ENCODE assay signal across 26 cellular contexts in genomic region chr11:95521862-95522261, GRCh38.
"Had no signal": no experiment of that assay in that cellular context is flagged by ENCODE, and none has a peak within 500 bp of the region (broad histone marks: within the 10 kb centered on the region; RNA-seq: fewer than 3 reads in every experiment).

No MANE protein-coding gene starts in this region.

- H3K9me3 ChIP-seq: gastroesophageal sphincter, heart left ventricle, left lung, testis, tibial artery had no signal

- DNase-seq: effector memory CD8-positive, alpha-beta T cell; heart left ventricle; left cardiac atrium; left lung; mesendoderm; midbrain; naive thymus-derived CD4-positive, alpha-beta T cell; stimulated activated CD4-positive, alpha-beta T cell treated with anti-CD3 and anti-CD28 coated beads, Interleukin-12 subunit alpha, Interleukin-12 subunit beta, amount 100 ng/mL, for 4 hours; stimulated activated CD4-positive, alpha-beta T cell treated with anti-CD3 and anti-CD28 coated beads, Interleukin-1b, Interleukin-23, amount 100 ng/mL, for 48 hours; stimulated activated CD4-positive, alpha-beta T cell treated with anti-CD3 and anti-CD28 coated beads, Interleukin-4, amount 100 ng/mL, for 24 hours; stimulated activated naive CD8-positive, alpha-beta T cell treated with anti-CD3 and anti-CD28 coated beads, Interleukin-15, Interleukin-2, amounts not matched to agents 100 U/mL and 50 U/mL, for 24 hours; substantia nigra; tibial artery had no signal

- H3K9me3 Mint-ChIP-seq: effector memory CD8-positive, alpha-beta T cell; nephron; neural progenitor cell; stimulated activated effector memory CD8-positive, alpha-beta T cell treated with anti-CD3 and anti-CD28 coated beads, Interleukin-12 subunit alpha, Interleukin-12 subunit beta, amount 100 ng/mL, for 72 hours; type B pancreatic cell had no signal

- H2AFZ ChIP-seq: hepatocyte, neural progenitor cell, parathyroid adenoma had no signal

- H3K27me3 Mint-ChIP-seq: naive thymus-derived CD4-positive, alpha-beta T cell; progenitor cell of endocrine pancreas; type B pancreatic cell had no signal

- H3K36me3 ChIP-seq: gastroesophageal sphincter, heart left ventricle, left lung, neural progenitor cell, tibial artery had no signal

- H3K4me1 Mint-ChIP-seq: stimulated activated effector memory CD8-positive, alpha-beta T cell treated with anti-CD3 and anti-CD28 coated beads, Interleukin-12 subunit alpha, Interleukin-12 subunit beta, amount 100 ng/mL, for 72 hours had no signal

- H3K4me2 ChIP-seq: hepatocyte, neural progenitor cell had no signal

- H3K27ac ChIP-seq: coronary artery, gastroesophageal sphincter, heart left ventricle, hepatocyte, left lung, neural progenitor cell, parathyroid adenoma, testis, tibial artery had no signal

- H3K27ac Mint-ChIP-seq: effector memory CD8-positive, alpha-beta T cell; naive thymus-derived CD4-positive, alpha-beta T cell; progenitor cell of endocrine pancreas; stimulated activated effector memory CD8-positive, alpha-beta T cell treated with anti-CD3 and anti-CD28 coated beads, Interleukin-12 subunit alpha, Interleukin-12 subunit beta, amount 100 ng/mL, for 72 hours; type B pancreatic cell had no signal

- H3K4me1 ChIP-seq: gastroesophageal sphincter, heart left ventricle, left lung had no signal

- FAIRE-seq: endometrium had no signal

- H3K36me3 Mint-ChIP-seq: neural progenitor cell; stimulated activated effector memory CD8-positive, alpha-beta T cell treated with anti-CD3 and anti-CD28 coated beads, Interleukin-12 subunit alpha, Interleukin-12 subunit beta, amount 100 ng/mL, for 72 hours had no signal

- H3K9ac ChIP-seq: neural progenitor cell, parathyroid adenoma had no signal

- H3K4me3 Mint-ChIP-seq: effector memory CD8-positive, alpha-beta T cell; naive thymus-derived CD4-positive, alpha-beta T cell; nephron; neural progenitor cell; stimulated activated effector memory CD8-positive, alpha-beta T cell treated with anti-CD3 and anti-CD28 coated beads, Interleukin-12 subunit alpha, Interleukin-12 subunit beta, amount 100 ng/mL, for 72 hours; type B pancreatic cell had no signal

- ATAC-seq: effector memory CD8-positive, alpha-beta T cell; gastroesophageal sphincter; heart left ventricle; left cardiac atrium; naive thymus-derived CD4-positive, alpha-beta T cell; sciatic nerve; stimulated activated effector memory CD8-positive, alpha-beta T cell treated with anti-CD3 and anti-CD28 coated beads, Interleukin-12 subunit alpha, Interleukin-12 subunit beta, amount 100 ng/mL, for 72 hours; stimulated activated naive CD8-positive, alpha-beta T cell treated with anti-CD3 and anti-CD28 coated beads, Interleukin-15, Interleukin-2, amounts not matched to agents 100 U/mL and 50 U/mL, for 24 hours had no signal

- H3K4me3 ChIP-seq: coronary artery, gastroesophageal sphincter, heart left ventricle, hepatocyte, left lung, neural progenitor cell, smooth muscle cell, testis, tibial artery had no signal

- H3K27me3 ChIP-seq: gastroesophageal sphincter, heart left ventricle, hepatocyte, left lung, neural progenitor cell, testis, tibial artery had no signal

- H3K79me2 ChIP-seq: hepatocyte, parathyroid adenoma had no signal
